ENCODE assay signal across 26 cellular contexts in genomic region chr3:13998831-13999230, GRCh38.
"Had no signal": no experiment of that assay in that cellular context is flagged by ENCODE, and none has a peak within 500 bp of the region (broad histone marks: within the 10 kb centered on the region; RNA-seq: fewer than 3 reads in every experiment).

No MANE protein-coding gene starts in this region.

- H3K9me3 ChIP-seq: suprapubic skin, thoracic aorta, thyroid gland, transverse colon, upper lobe of right lung, uterus, vagina had no signal

- H3K4me1 ChIP-seq: stomach, suprapubic skin, thyroid gland, tibial artery, tibial nerve, transverse colon, upper lobe of left lung, upper lobe of right lung, uterus, vagina had no signal

- ATAC-seq: stimulated activated effector memory CD8-positive, alpha-beta T cell treated with anti-CD3 and anti-CD28 coated beads, Interleukin-12 subunit alpha, Interleukin-12 subunit beta, amount 100 ng/mL, for 72 hours; stimulated activated memory B cell treated with anti-CD40 and anti-IgM and Interleukin-4, amounts not matched to agents 10 μg/mL and 1 μg/mL and 100 μg/mL, for 72 hours; stimulated activated naive B cell treated with anti-CD40 and anti-IgM and Interleukin-4, amounts not matched to agents 10 μg/mL and 1 μg/mL and 100 μg/mL, for 72 hours; stimulated activated naive CD8-positive, alpha-beta T cell treated with anti-CD3 and anti-CD28 coated beads, Interleukin-15, amount 100 ng/mL, for 72 hours; stimulated activated naive CD8-positive, alpha-beta T cell treated with anti-CD3 and anti-CD28 coated beads, Interleukin-15, Interleukin-2, amounts not matched to agents 100 U/mL and 50 U/mL, for 24 hours; upper lobe of right lung had no signal

- H3K36me3 ChIP-seq: stomach, suprapubic skin, thoracic aorta, thyroid gland, tibial artery, tibial nerve, transverse colon, upper lobe of left lung, upper lobe of right lung, uterus, vagina had no signal

- H3K4me3 ChIP-seq: stomach, suprapubic skin, thoracic aorta, thyroid gland, tibial artery, tibial nerve, transverse colon, upper lobe of left lung, upper lobe of right lung, uterus, vagina had no signal

- H3K27me3 ChIP-seq: stomach, suprapubic skin, thyroid gland, tibial artery, tibial nerve, transverse colon, upper lobe of left lung, upper lobe of right lung, uterus, vagina had no signal

- FAIRE-seq: urothelium cell line had no signal

- DNase-seq: stimulated activated CD4-positive, alpha-beta T cell treated with anti-CD3 and anti-CD28 coated beads, Interleukin-2, amount 100 ng/mL, for 48 hours; stimulated activated CD4-positive, alpha-beta T cell treated with anti-CD3 and anti-CD28 coated beads, Interleukin-4, amount 100 ng/mL, for 1 hour; stimulated activated CD4-positive, alpha-beta T cell treated with anti-CD3 and anti-CD28 coated beads, Interleukin-4, amount 100 ng/mL, for 24 hours; stimulated activated CD4-positive, alpha-beta T cell treated with anti-CD3 and anti-CD28 coated beads, Interleukin-4, amount 100 ng/mL, for 4 hours; stimulated activated CD8-positive, alpha-beta memory T cell treated with anti-CD3 and anti-CD28 coated beads, Interleukin-4, amount 100 ng/mL, for 48 hours; stimulated activated naive B cell treated with anti-CD40 and anti-IgM and Interleukin-4, amounts not matched to agents 10 μg/mL and 1 μg/mL and 100 μg/mL, for 72 hours; stimulated activated naive CD4-positive, alpha-beta T cell; stimulated activated naive CD4-positive, alpha-beta T cell treated with Interleukin-2 at 50 U/mL for 16 hours; stimulated activated naive CD8-positive, alpha-beta T cell treated with anti-CD3 and anti-CD28 coated beads, Interleukin-15, amount 100 ng/mL, for 72 hours; stimulated activated naive CD8-positive, alpha-beta T cell treated with anti-CD3 and anti-CD28 coated beads, Interleukin-15, Interleukin-2, amounts not matched to agents 100 U/mL and 50 U/mL, for 24 hours; stomach; substantia nigra; thyroid gland; tibial artery; transverse colon; trophoblast cell; upper lobe of left lung; upper lobe of right lung; uterus had no signal

- H3K27ac ChIP-seq: stomach, suprapubic skin, thoracic aorta, thyroid gland, tibial artery, tibial nerve, transverse colon, upper lobe of left lung, upper lobe of right lung, uterus, vagina had no signal
